Comparison of ENCODE assay signal across 1 cellular context in genomic region chr16:89407925-89408300, GRCh38.
TF ChIP-seq lines count a peak whose summit lies in the region.

No MANE protein-coding gene starts in this region.

TF ChIP-seq in WTC11, 78 proteins besides CTCF, POLR2A, EP300 and RAD21 (continued from another document):
- TF ChIP-seq ARID4B (CRISPR knock-in tag; IDR thresholded peaks at IDR 0.05; ENCODE audit: borderline replicate concordance): no peak
